Comparison of ENCODE assay signal across 18 cellular contexts in the genomic region with DNA sequence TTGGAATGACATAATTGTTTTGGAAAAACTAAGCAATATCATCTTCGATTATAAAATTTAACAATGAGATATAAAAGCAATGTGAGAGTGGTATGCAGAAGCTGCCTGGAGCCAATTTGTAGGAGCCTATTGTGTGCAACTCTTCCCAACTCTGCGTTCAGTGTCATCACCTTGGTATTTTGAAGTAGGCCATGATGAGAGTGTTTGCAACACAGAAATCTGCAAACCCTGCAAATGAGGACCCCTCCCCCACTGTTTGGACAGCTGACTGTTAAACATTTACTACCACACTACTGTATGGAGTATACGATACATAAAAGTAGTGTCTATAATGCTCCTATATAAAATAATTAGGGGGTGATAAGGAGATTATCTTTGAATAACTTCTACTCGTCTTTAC.
DNase-seq lines count a peak whose midpoint lies in the region; ATAC-seq and TF ChIP-seq lines count a peak whose summit lies in the region.
"Had no signal": no experiment of that assay in that cellular context is flagged by ENCODE, and none has a peak within 500 bp of the region (broad histone marks: within the 10 kb centered on the region; RNA-seq: fewer than 3 reads in every experiment).

No MANE protein-coding gene starts in this region.

- H3K4me3 ChIP-seq in epithelial cell of esophagus (ENCODE audit: low read length), result no peak overlapping the region
- H3K4me3 ChIP-seq: ascending aorta, transverse colon had no signal

- no peaks in the 10 kb centered on the region for H3K9me3 Mint-ChIP-seq in activated T-cell treated with anti-CD3 and anti-CD28 coated beads, Interleukin-2, amount 50 U/mL, for 4 hours

- H3K36me3 Mint-ChIP-seq in activated T-cell treated with anti-CD3 and anti-CD28 coated beads, Interleukin-2, amount 50 U/mL, for 4 hours (ENCODE audit: insufficient read depth), result no peaks in the 10 kb centered on the region
- H3K36me3 Mint-ChIP-seq: activated CD4-positive, alpha-beta memory T cell treated with anti-CD3 and anti-CD28 coated beads for 36 hours; natural killer cell had no signal

- TF ChIP-seq CTCF in epithelial cell of esophagus (IDR thresholded peaks at IDR 0.05; ENCODE audit: insufficient read depth, low read depth, low read length, missing control alignments), result no peak

- H3K4me1 Mint-ChIP-seq in activated T-cell treated with anti-CD3 and anti-CD28 coated beads, Interleukin-2, amount 50 U/mL, for 4 hours (ENCODE audit: low read depth), result no peaks in the 10 kb centered on the region
- H3K4me1 Mint-ChIP-seq: B cell; endodermal cell; natural killer cell; stimulated activated naive CD8-positive, alpha-beta T cell treated with anti-CD3 and anti-CD28 coated beads, Interleukin-15, amount 100 ng/mL, for 72 hours had no signal

- ATAC-seq in activated T-cell treated with anti-CD3 and anti-CD28 coated beads, Interleukin-2, amount 50 U/mL, for 4 hours, result no peak
- no peak for ATAC-seq in HG02678 (IDR thresholded peaks at IDR 0.05; ENCODE audit: unreplicated experiment)
- ATAC-seq: natural killer cell; stimulated activated naive CD8-positive, alpha-beta T cell treated with anti-CD3 and anti-CD28 coated beads, Interleukin-15, amount 100 ng/mL, for 72 hours had no signal

- DNase-seq in NCI-H1105 treated with DMSO at 0.1 percent for 48 hours (lab: John Stamatoyannopoulos, UW) (peak; percentile 23), NCI-H1105 (lab: John Stamatoyannopoulos, UW) (no peak), M059J (ENCODE audit: low read depth) (peak; percentile 29), epithelial cell of esophagus (ENCODE audit: low read depth) (peak; percentile 1), myocyte (ENCODE audit: low read depth) (peak; percentile 57), foreskin melanocyte (no peak)
- DNase-seq in activated T-cell treated with anti-CD3 and anti-CD28 coated beads, Interleukin-2, amount 50 U/mL, for 4 hours, result no peak
- DNase-seq: activated CD4-positive, alpha-beta memory T cell treated with anti-CD3 and anti-CD28 coated beads for 36 hours; activated naive CD4-positive, alpha-beta T cell treated with Interleukin-2 at 50 U/mL for 16 hours; endodermal cell; kidney; natural killer cell; stimulated activated naive CD8-positive, alpha-beta T cell treated with anti-CD3 and anti-CD28 coated beads, Interleukin-15, amount 100 ng/mL, for 72 hours; T-helper 2 cell; transverse colon had no signal

- H3K4me3 Mint-ChIP-seq in activated T-cell treated with anti-CD3 and anti-CD28 coated beads, Interleukin-2, amount 50 U/mL, for 4 hours, result no peak overlapping the region
- H3K4me3 Mint-ChIP-seq: activated CD4-positive, alpha-beta memory T cell treated with anti-CD3 and anti-CD28 coated beads for 36 hours; B cell; endodermal cell; natural killer cell; stimulated activated naive CD8-positive, alpha-beta T cell treated with anti-CD3 and anti-CD28 coated beads, Interleukin-15, amount 100 ng/mL, for 72 hours had no signal

- no peaks in the 10 kb centered on the region for H3K27me3 Mint-ChIP-seq in activated T-cell treated with anti-CD3 and anti-CD28 coated beads, Interleukin-2, amount 50 U/mL, for 4 hours (ENCODE audit: low read depth)
- H3K27me3 Mint-ChIP-seq: activated CD4-positive, alpha-beta memory T cell treated with anti-CD3 and anti-CD28 coated beads for 36 hours; B cell; stimulated activated naive CD8-positive, alpha-beta T cell treated with anti-CD3 and anti-CD28 coated beads, Interleukin-15, amount 100 ng/mL, for 72 hours had no signal

Comparison
In these comparisons a context has a peak if more than half of its experiments do, and no peak if none do; other contexts are left out.
1. DNase-seq: peak in NCI-H1105 treated with DMSO at 0.1 percent for 48 hours (single experiment), M059J (single experiment), epithelial cell of esophagus (single experiment) and myocyte (single experiment); none in NCI-H1105 (single experiment), foreskin melanocyte (single experiment) and activated T-cell treated with anti-CD3 and anti-CD28 coated beads, Interleukin-2, amount 50 U/mL, for 4 hours (single experiment).